Comparison of ENCODE assay signal across 19 cellular contexts in the genomic region with DNA sequence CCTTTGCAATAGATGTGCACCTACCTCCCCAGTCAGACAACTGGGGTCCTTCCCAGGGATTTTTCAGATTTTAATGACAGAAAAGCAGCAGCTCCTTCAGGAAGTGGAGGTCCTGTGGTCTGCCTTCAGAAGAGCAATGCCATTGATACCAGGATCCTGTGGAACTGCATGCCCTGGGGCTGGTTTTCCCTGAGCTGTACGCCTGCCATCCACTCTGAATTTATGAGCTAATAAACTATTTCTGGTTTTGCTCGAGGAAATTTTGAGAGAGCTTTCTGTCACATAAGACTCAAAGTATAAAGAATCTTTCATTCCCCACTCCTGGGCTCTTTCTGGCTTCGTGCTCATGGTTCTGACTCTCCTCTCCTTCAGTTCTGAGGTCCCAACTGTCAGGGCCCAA. TPM values are rescaled to one million over a fixed set of nuclear protein-coding genes. Genes with fewer than 3 reads are reported as not detected.
DNase-seq lines count a peak whose midpoint lies in the region; TF ChIP-seq lines count a peak whose summit lies in the region.
"Had no signal": no experiment of that assay in that cellular context is flagged by ENCODE, and none has a peak within 500 bp of the region (broad histone marks: within the 10 kb centered on the region; RNA-seq: fewer than 3 reads in every experiment).

No MANE protein-coding gene starts in this region.

- H3K27me3 Mint-ChIP-seq in dendritic cell treated with granulocyte-macrophage colony-stimulating factor and Interleukin-4, amounts not matched to agents 40 ng/mL and 50 ng/mL, for 4 days = peaks cover 6% of the 10 kb centered on the region
- peaks cover 7% of the 10 kb centered on the region for H3K27me3 Mint-ChIP-seq in glutamatergic neuron (ENCODE audit: unreplicated experiment)

- no peak overlapping the region for H3K4me3 Mint-ChIP-seq in dendritic cell treated with granulocyte-macrophage colony-stimulating factor and Interleukin-4, amounts not matched to agents 40 ng/mL and 50 ng/mL, for 4 days
- no peak overlapping the region for H3K4me3 Mint-ChIP-seq in glutamatergic neuron (ENCODE audit: unreplicated experiment)
- H3K4me3 Mint-ChIP-seq: CD8-positive, alpha-beta T cell had no signal

- TF ChIP-seq POLR2A in erythroblast (IDR thresholded peaks at IDR 0.05; ENCODE audit: low read length) = no peak

- DNase-seq in COLO829 (ENCODE audit: low spot score) (peak; percentile 50), RPMI7951 (ENCODE audit: low read depth) (peak; percentile 9), glutamatergic neuron (no peak), amygdala (lab: John Stamatoyannopoulos, UW) (no peak), NCI-H446 (lab: John Stamatoyannopoulos, UW) (no peak), erythroblast (lab: John Stamatoyannopoulos, UW) (no peak)
- DNase-seq: 8988T; CD8-positive, alpha-beta T cell; COR-L47; DMS 273 treated with DMSO at 0.1 percent for 48 hours; DMS53; DND-41; EL; GOT3; H7 had no signal

- H3K27ac Mint-ChIP-seq in dendritic cell treated with granulocyte-macrophage colony-stimulating factor and Interleukin-4, amounts not matched to agents 40 ng/mL and 50 ng/mL, for 4 days = peak overlapping the region; percentile 33
- no peak overlapping the region for H3K27ac Mint-ChIP-seq in glutamatergic neuron (ENCODE audit: unreplicated experiment)
- H3K27ac Mint-ChIP-seq: CD8-positive, alpha-beta T cell had no signal

- H3K36me3 Mint-ChIP-seq in dendritic cell treated with granulocyte-macrophage colony-stimulating factor and Interleukin-4, amounts not matched to agents 40 ng/mL and 50 ng/mL, for 4 days (ENCODE audit: low read depth) = no peaks in the 10 kb centered on the region
- H3K36me3 Mint-ChIP-seq in glutamatergic neuron (ENCODE audit: unreplicated experiment) = peaks cover 4% of the 10 kb centered on the region
- H3K36me3 Mint-ChIP-seq: CD8-positive, alpha-beta T cell had no signal

- no peaks in the 10 kb centered on the region for H3K9me3 Mint-ChIP-seq in dendritic cell treated with granulocyte-macrophage colony-stimulating factor and Interleukin-4, amounts not matched to agents 40 ng/mL and 50 ng/mL, for 4 days
- H3K9me3 Mint-ChIP-seq in glutamatergic neuron (ENCODE audit: unreplicated experiment) = peaks cover 2% of the 10 kb centered on the region
- H3K9me3 Mint-ChIP-seq: CD8-positive, alpha-beta T cell had no signal

- H3K4me1 Mint-ChIP-seq in dendritic cell treated with granulocyte-macrophage colony-stimulating factor and Interleukin-4, amounts not matched to agents 40 ng/mL and 50 ng/mL, for 4 days (ENCODE audit: low read depth) = peaks cover 70% of the 10 kb centered on the region
- peaks cover 9% of the 10 kb centered on the region for H3K4me1 Mint-ChIP-seq in glutamatergic neuron (ENCODE audit: low read depth, unreplicated experiment)

- intact Hi-C loops in dendritic cell treated with granulocyte-macrophage colony-stimulating factor and Interleukin-4, amounts not matched to agents 40 ng/mL and 50 ng/mL, for 4 days (cut with micrococcal nuclease) = no loop called here

- no peak for TF ChIP-seq CTCF in glutamatergic neuron (IDR thresholded peaks at IDR 0.05; ENCODE audit: partially characterized antibody, unreplicated experiment)

RNA-seq across cellular contexts. Expression of a gene that starts 10.0 kb away (rescaled TPM):
- not detected in 2 replicates for total RNA-seq in RPMI7951 (2014; rRNA removed; shearing (Covaris generic))
- total RNA-seq in glutamatergic neuron (ENCODE audit: unreplicated experiment) = not detected
- total RNA-seq: A673; CD8-positive, alpha-beta T cell; G401; H7 had no signal

RNA-seq across cellular contexts. Expression of a gene that starts 26.4 kb away (rescaled TPM):
- not detected in 2 replicates for total RNA-seq in RPMI7951 (2014; rRNA removed; shearing (Covaris generic))
- not detected for total RNA-seq in glutamatergic neuron (ENCODE audit: unreplicated experiment)
- total RNA-seq: A673; CD8-positive, alpha-beta T cell; G401; GM12878; H7 had no signal

RNA-seq across cellular contexts. Expression of a gene that starts 36.3 kb away (rescaled TPM):
- total RNA-seq in RPMI7951 (2014; rRNA removed; shearing (Covaris generic)) = not detected in 2 replicates
- not detected for total RNA-seq in glutamatergic neuron (ENCODE audit: unreplicated experiment)
- total RNA-seq: A673; CD8-positive, alpha-beta T cell; G401; GM12878; H7 had no signal

RNA-seq across cellular contexts. Expression of a gene that starts 41.2 kb away (rescaled TPM):
- total RNA-seq in RPMI7951 (2014; rRNA removed; shearing (Covaris generic)) = not detected in 2 replicates
- not detected for total RNA-seq in glutamatergic neuron (ENCODE audit: unreplicated experiment)
- total RNA-seq: A673; CD8-positive, alpha-beta T cell; G401; GM12878; H7 had no signal

RNA-seq across cellular contexts. Expression of a gene that starts 46.5 kb away (rescaled TPM):
- not detected in 2 replicates for total RNA-seq in RPMI7951 (2014; rRNA removed; shearing (Covaris generic))
- total RNA-seq in glutamatergic neuron (ENCODE audit: unreplicated experiment) = not detected
- total RNA-seq: A673; CD8-positive, alpha-beta T cell; G401; GM12878; H7 had no signal

Comparison
In these comparisons a context has a peak if more than half of its experiments do, and no peak if none do; other contexts are left out.
1. DNase-seq: peak in COLO829 (single experiment) and RPMI7951 (single experiment); none in glutamatergic neuron (single experiment), amygdala (0 of 56), NCI-H446 (0 of 2) and erythroblast (0 of 2).